ENCODE assay signal across 8 cellular contexts in the genomic region with DNA sequence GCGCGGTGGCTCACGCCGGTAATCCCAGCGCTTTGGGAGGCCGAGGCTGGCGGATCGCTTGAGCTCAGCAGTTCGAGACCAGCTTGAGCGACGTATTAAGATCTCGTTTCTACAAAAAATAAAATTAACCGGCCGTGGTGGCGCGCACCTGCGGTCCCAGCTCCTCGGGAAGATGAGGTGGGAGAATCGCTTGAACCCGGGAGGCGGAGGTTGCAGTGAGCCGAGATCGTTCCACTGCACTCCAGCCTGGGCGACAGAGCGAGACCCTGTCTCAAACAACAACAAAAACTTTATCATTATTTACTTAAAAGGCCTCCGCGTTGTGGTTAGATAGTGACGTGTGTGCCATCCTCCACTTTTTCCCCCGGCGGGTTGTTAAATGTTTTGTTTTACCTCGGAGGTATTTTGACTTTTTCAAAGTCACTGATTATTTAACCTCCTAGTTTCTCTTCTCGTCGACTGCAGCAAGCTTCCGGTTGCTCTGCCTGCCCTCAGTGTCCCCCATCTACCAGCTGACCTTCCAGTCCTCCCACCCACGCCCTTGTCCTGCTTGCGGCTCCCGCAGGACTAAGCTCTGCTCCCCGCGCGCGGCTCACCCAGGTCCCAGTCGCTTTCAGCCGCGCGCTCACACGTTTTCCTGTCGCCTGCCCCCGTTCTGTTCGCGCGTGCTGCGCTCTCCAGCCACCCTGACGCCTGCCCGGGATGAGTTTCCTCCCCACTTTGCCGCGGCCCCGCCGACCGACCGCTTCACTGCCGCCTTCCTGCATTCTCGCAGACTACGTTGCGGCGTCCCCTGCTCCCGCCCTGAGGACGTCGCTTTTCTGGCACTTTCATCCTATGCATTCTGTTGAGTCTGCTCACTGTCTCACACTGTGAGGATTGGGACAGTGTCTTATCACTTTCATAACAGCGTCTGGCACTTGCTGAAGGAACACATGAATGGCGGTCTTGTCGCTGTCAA. TPM values are rescaled to one million over a fixed set of nuclear protein-coding genes. Genes with fewer than 3 reads are reported as not detected.
DNase-seq lines count a peak whose midpoint lies in the region; ATAC-seq and TF ChIP-seq lines count a peak whose summit lies in the region.

No MANE protein-coding gene starts in this region.

- intact Hi-C loops in uterus (cut with DNase I; ENCODE audit: low total_unique reads) = no loop called here

- H3K9ac ChIP-seq in H9 (ENCODE audit: extremely low read depth, insufficient read length, low read length) = peak overlapping the region; percentile 20

- peak in 1 of 2 donors; percentile 57 for TF ChIP-seq POLR2A in uterus (IDR thresholded peaks at IDR 0.05)

- H3K14ac ChIP-seq in H9 (ENCODE audit: insufficient read depth, low read length) = peak overlapping the region; percentile 83

- no peak overlapping the region for H2BK15ac ChIP-seq in H9 (ENCODE audit: low read depth, low read length)

- H3K56ac ChIP-seq in H9 (ENCODE audit: insufficient read length, low read depth, low read length) = no peak overlapping the region

- DNase-seq in G401 (ENCODE audit: low spot score) (peak; percentile 90), H9 (peak; percentile 76), NCI-H1105 (lab: John Stamatoyannopoulos, UW) (peak; percentile 74), T-cell (peak; percentile 47 to 82 (median 71)), amniotic epithelial cell (ENCODE audit: low read depth) (peak; percentile 54), right atrium auricular region (ENCODE audit: low spot score) (peak; percentile 81), putamen (ENCODE audit: low spot score) (peak; percentile 81), uterus (peak; percentile 57 to 63)

- H3K4me1 Mint-ChIP-seq in H9 = peaks cover 33 to 39% of the 10 kb centered on the region in 2 experiments
- H3K4me1 Mint-ChIP-seq in T-cell = peaks cover 39 to 43% (median 40%) of the 10 kb centered on the region in 3 donors

- H2BK5ac ChIP-seq in H9 (ENCODE audit: insufficient read length, low read length) = no peak overlapping the region

- in situ Hi-C loops in G401 (cut with HindIII; ENCODE audit: low sequenced_read_pairs) = no loop called here

- no peak overlapping the region for H4K5ac ChIP-seq in H9 (ENCODE audit: insufficient read length, low read depth, low read length)

- POLR2A ChIA-PET in T-cell (lab: Charles Lee) = interaction anchor here (0.5 to 1.0 kb wide), 4 partner anchors 11 to 390 kb away, joined by 3 to 6 read pairs (median 4); no protein-coding TSS in a partner anchor

- no peak overlapping the region for H2BK20ac ChIP-seq in H9 (ENCODE audit: low read depth, low read length, poor library complexity, severe bottlenecking)

- no peak overlapping the region; the same call in 1 of the 2 replicates for H3K4ac ChIP-seq in H9 (ENCODE audit: low read depth, low read length)

- H3K79me1 ChIP-seq in H9 (ENCODE audit: insufficient read depth, low read depth, low read length, poor library complexity, severe bottlenecking) = no peaks in the 10 kb centered on the region

- H3K4me2 ChIP-seq in H9 (ENCODE audit: insufficient read depth, insufficient read length, low read length) = peak overlapping the region; percentile 77

- no peak overlapping the region for H4K8ac ChIP-seq in H9 (replicated peaks; ENCODE audit: insufficient read length, low read depth, low read length)

- H3K79me2 ChIP-seq in H9 (ENCODE audit: insufficient read depth, low read length) = peaks cover 10% of the 10 kb centered on the region; the same call in 1 of the 2 replicates

- WGBS in H9 (ENCODE audit: extremely low coverage, insufficient read length, low lambda C conversion rate) = no CpG with 5 or more reads among the region's 71 CpGs

- peaks cover 7 to 15% (median 9%) of the 10 kb centered on the region in 3 experiments for H3K36me3 Mint-ChIP-seq in H9 (ENCODE audit: insufficient read depth in 1 of 3, low read depth in 3 of 3)
- H3K36me3 Mint-ChIP-seq in T-cell = peaks cover 8% of the 10 kb centered on the region

- H3K4me3 Mint-ChIP-seq in H9 (peak overlapping the region; percentile 93 to 95), T-cell (peak overlapping the region; percentile 86 to 97 (median 97))

- peaks cover 4% of the 10 kb centered on the region for H3K36me3 ChIP-seq in right atrium auricular region
- H3K36me3 ChIP-seq in uterus = no peaks in the 10 kb centered on the region

- no peak overlapping the region for H3K27ac ChIP-seq in H9 (ENCODE audit: insufficient read length, low read depth, low read length)
- H3K27ac ChIP-seq in right atrium auricular region = peak overlapping the region; percentile 96 to 97
- H3K27ac ChIP-seq in uterus = peak overlapping the region; percentile 87 to 98

- H2BK120ac ChIP-seq in H9 (ENCODE audit: low read depth, low read length, poor library complexity, severe bottlenecking) = peak overlapping the region; percentile 40

- H3K4me3 ChIP-seq in right atrium auricular region (peak overlapping the region; percentile 56 to 75), uterus (peak overlapping the region; percentile 60 to 75)

- H4K20me1 ChIP-seq in H9 (ENCODE audit: control insufficient read depth, insufficient read depth, insufficient read length) = no peaks in the 10 kb centered on the region

- ATAC-seq in T-cell (replicated peaks in 1 of 4) = peak; percentile 6 to 34 (median 10)

- peaks cover 11% of the 10 kb centered on the region for H3K23me2 ChIP-seq in H9 (ENCODE audit: insufficient read length, low read depth, low read length, poor library complexity, severe bottlenecking)

- no peak for TF ChIP-seq CTCF in H9 (conservative IDR thresholded peaks at IDR 0.05)
- TF ChIP-seq CTCF in right atrium auricular region (IDR thresholded peaks at IDR 0.05) = peak in 1 of 2 donors; percentile 22
- no peak for TF ChIP-seq CTCF in uterus (IDR thresholded peaks at IDR 0.05)

- no peak overlapping the region for H3K23ac ChIP-seq in H9 (ENCODE audit: insufficient read length, low read depth, low read length)

- no peak overlapping the region for H2BK12ac ChIP-seq in H9 (ENCODE audit: insufficient read length, low read depth, low read length)

- H2AK5ac ChIP-seq in H9 (ENCODE audit: insufficient read length, low read length) = no peak overlapping the region

- CTCF ChIA-PET in T-cell (lab: Charles Lee) = interaction anchor here (0.8 to 1.5 kb wide), 5 partner anchors 12 to 277 kb away, joined by 3 to 5 read pairs (median 4); a partner anchor contains a TSS

- H3K18ac ChIP-seq in H9 (ENCODE audit: insufficient read length, low read depth, low read length) = peak overlapping the region; percentile 93

- H3K27ac Mint-ChIP-seq in H9 = peak overlapping the region in 2 of 3 experiments; percentile 10 to 94; a peak in 4 of 7 replicates
- peak overlapping the region; percentile 98 to 99 for H3K27ac Mint-ChIP-seq in T-cell

- no peaks in the 10 kb centered on the region for H3K27me3 ChIP-seq in H9 (ENCODE audit: insufficient read depth, low read length)
- no peaks in the 10 kb centered on the region for H3K27me3 ChIP-seq in right atrium auricular region
- no peaks in the 10 kb centered on the region for H3K27me3 ChIP-seq in uterus

- H3T11ph ChIP-seq in H9 (ENCODE audit: low read length) = no peak overlapping the region

- H3K9me3 Mint-ChIP-seq in H9 (peaks cover 13% of the 10 kb centered on the region in 2 experiments; a peak in 4 of 5 replicates), T-cell (no peaks in the 10 kb centered on the region)

- H3K27me3 Mint-ChIP-seq in H9 (ENCODE audit: low read depth) (peaks cover 2% of the 10 kb centered on the region; the same call in 1 of the 2 replicates), T-cell (no peaks in the 10 kb centered on the region)

- no peak overlapping the region for H2AFZ ChIP-seq in H9 (ENCODE audit: low read length)

- H3K9me3 ChIP-seq in H9 (ENCODE audit: control insufficient read depth, low read depth, low read length) (no peaks in the 10 kb centered on the region), right atrium auricular region (no peaks in the 10 kb centered on the region), uterus (no peaks in the 10 kb centered on the region)

- H4K91ac ChIP-seq in H9 (ENCODE audit: insufficient read length, low read depth, low read length) = no peak overlapping the region

- H3K4me1 ChIP-seq in H9 (ENCODE audit: insufficient read depth, low read length) (no peaks in the 10 kb centered on the region; the same call in 1 of the 2 replicates), right atrium auricular region (peaks cover 0 to 28% of the 10 kb centered on the region in 2 donors), uterus (peaks cover 4 to 7% of the 10 kb centered on the region in 2 donors)

RNA-seq across cellular contexts. Expression of a gene that starts 1.2 kb away (rescaled TPM):
- 46.2 and 92.3 TPM in 2 replicates for total RNA-seq in G401 (2014; rRNA removed; shearing (Covaris generic))
- total RNA-seq in H9 (2021) = 85.0 and 90.8 TPM in 2 replicates
- 100 to 1,000 TPM; 149 to 184 (median 163) TPM for total RNA-seq in T-cell
- total RNA-seq in right atrium auricular region = 100 to 1,000 TPM; 114 TPM
- total RNA-seq in uterus = 100 to 1,000 TPM; 127 to 207 (median 170) TPM
